ENCODE assay signal across 1 cellular context in the genomic region with DNA sequence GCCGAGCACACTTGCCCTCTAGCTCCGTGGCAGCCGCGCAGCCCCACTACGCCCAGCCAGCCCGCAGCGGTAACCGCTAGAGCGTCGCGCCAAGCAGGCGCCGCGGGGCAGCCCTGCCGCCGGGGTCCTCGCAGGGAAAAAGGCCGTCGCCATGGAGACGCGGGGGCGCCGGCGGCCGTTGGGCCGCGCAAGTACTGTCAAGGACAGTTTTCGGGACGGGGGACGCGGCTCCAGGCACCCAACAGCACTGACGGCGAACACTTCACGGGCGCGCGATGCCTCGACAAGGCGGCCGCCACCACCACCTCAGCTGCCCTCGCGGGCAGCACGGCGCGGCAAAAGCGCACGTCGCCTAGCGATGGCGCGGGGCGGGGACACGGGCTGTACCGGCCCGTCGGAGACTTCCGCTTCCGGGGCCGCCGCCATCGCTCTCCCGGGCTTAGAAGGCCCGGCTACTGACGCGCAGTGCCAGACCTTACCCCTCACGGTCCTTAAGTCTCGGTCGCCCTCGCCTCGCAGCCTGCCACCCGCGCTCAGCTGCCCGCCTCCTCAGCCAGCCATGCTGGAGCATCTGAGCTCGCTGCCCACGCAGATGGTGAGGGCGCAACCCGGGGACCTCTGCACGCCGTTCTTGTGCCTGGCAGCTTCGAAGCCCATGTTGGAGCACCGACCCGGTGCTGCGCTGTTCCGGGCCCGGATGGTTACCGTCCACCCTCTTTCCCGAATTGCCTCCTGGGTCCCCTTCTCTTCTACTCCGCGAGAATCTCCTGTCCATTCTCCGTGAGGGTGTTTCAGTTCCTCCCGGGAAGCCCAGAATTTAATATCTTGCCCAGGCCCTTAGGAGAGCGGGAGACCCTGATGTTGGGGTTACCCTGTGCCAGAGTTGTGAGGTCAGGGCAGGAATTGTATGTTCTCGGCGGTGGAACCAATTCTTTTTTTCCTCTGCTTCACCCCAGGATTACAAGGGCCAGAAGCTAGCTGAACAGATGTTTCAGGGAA.
TF ChIP-seq lines count a peak whose summit lies in the region.

Gene GLT8D1 (minus strand): TSS at position 104 of the 999 bp plus-strand sequence. CDS start 5,331 bp downstream, outside the sequence.
Gene SPCS1 (plus strand): TSS at position 419 of the 999 bp plus-strand sequence. CDS start 141 bp downstream, at position 560.

TF ChIP-seq in GM12878, 131 proteins besides CTCF, POLR2A, EP300 and RAD21 (continues in another document):
- TF ChIP-seq IRF5 (IDR thresholded peaks at IDR 0.05; ENCODE audit: borderline replicate concordance): peak; percentile 72
- peak; percentile 71; the same call in 1 of the 2 replicates for TF ChIP-seq MYB (IDR thresholded peaks at IDR 0.05; ENCODE audit: borderline replicate concordance, low read depth, low read length)
- 0 out of 2 replicates have a peak, but pooled peaks have one; percentile 16 for TF ChIP-seq TCF3 (IDR thresholded peaks at IDR 0.05; ENCODE audit: borderline replicate concordance, insufficient read depth, low read depth, low read length)
- peak; percentile 95 for TF ChIP-seq GABPA (IDR thresholded peaks at IDR 0.05; ENCODE audit: low read depth)
- no peak for TF ChIP-seq SUZ12 (IDR thresholded peaks at IDR 0.05; ENCODE audit: unreplicated experiment)
- TF ChIP-seq SIN3A (IDR thresholded peaks at IDR 0.05; ENCODE audit: low read depth, low read length): peak; percentile 98
- TF ChIP-seq YBX1 (IDR thresholded peaks at IDR 0.05): no peak
- TF ChIP-seq CHD2 (IDR thresholded peaks at IDR 0.05; ENCODE audit: borderline replicate concordance, low read depth, low read length): no peak
- TF ChIP-seq SMAD5 (IDR thresholded peaks at IDR 0.05; ENCODE audit: low read depth): peak; percentile 31; the same call in 1 of the 2 replicates
- TF ChIP-seq, protein P1, sequence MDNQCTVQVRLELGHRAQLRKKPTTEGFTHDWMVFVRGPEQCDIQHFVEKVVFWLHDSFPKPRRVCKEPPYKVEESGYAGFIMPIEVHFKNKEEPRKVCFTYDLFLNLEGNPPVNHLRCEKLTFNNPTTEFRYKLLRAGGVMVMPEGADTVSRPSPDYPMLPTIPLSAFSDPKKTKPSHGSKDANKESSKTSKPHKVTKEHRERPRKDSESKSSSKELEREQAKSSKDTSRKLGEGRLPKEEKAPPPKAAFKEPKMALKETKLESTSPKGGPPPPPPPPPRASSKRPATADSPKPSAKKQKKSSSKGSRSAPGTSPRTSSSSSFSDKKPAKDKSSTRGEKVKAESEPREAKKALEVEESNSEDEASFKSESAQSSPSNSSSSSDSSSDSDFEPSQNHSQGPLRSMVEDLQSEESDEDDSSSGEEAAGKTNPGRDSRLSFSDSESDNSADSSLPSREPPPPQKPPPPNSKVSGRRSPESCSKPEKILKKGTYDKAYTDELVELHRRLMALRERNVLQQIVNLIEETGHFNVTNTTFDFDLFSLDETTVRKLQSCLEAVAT (IDR thresholded peaks at IDR 0.05): peak; percentile 61; the same call in 1 of the 2 replicates
- no peak for TF ChIP-seq PAX8 (IDR thresholded peaks at IDR 0.05)
- no peak for TF ChIP-seq KAT2A (conservative IDR thresholded peaks at IDR 0.05; ENCODE audit: control insufficient read depth, low read depth, low read length)
- TF ChIP-seq NFXL1 (IDR thresholded peaks at IDR 0.05; ENCODE audit: borderline replicate concordance): no peak
- peak; percentile 91 for TF ChIP-seq LARP7 (IDR thresholded peaks at IDR 0.05)
- peak; percentile 80 for TF ChIP-seq RUNX3 (IDR thresholded peaks at IDR 0.05; ENCODE audit: low read length)
- TF ChIP-seq IRF3 (IDR thresholded peaks at IDR 0.05): no peak
- no peak for TF ChIP-seq RFX5 (IDR thresholded peaks at IDR 0.05; ENCODE audit: low read depth, low read length)
- TF ChIP-seq, protein P2, sequence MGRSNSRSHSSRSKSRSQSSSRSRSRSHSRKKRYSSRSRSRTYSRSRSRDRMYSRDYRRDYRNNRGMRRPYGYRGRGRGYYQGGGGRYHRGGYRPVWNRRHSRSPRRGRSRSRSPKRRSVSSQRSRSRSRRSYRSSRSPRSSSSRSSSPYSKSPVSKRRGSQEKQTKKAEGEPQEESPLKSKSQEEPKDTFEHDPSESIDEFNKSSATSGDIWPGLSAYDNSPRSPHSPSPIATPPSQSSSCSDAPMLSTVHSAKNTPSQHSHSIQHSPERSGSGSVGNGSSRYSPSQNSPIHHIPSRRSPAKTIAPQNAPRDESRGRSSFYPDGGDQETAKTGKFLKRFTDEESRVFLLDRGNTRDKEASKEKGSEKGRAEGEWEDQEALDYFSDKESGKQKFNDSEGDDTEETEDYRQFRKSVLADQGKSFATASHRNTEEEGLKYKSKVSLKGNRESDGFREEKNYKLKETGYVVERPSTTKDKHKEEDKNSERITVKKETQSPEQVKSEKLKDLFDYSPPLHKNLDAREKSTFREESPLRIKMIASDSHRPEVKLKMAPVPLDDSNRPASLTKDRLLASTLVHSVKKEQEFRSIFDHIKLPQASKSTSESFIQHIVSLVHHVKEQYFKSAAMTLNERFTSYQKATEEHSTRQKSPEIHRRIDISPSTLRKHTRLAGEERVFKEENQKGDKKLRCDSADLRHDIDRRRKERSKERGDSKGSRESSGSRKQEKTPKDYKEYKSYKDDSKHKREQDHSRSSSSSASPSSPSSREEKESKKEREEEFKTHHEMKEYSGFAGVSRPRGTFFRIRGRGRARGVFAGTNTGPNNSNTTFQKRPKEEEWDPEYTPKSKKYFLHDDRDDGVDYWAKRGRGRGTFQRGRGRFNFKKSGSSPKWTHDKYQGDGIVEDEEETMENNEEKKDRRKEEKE (IDR thresholded peaks at IDR 0.05): no peak
- TF ChIP-seq, protein P3, sequence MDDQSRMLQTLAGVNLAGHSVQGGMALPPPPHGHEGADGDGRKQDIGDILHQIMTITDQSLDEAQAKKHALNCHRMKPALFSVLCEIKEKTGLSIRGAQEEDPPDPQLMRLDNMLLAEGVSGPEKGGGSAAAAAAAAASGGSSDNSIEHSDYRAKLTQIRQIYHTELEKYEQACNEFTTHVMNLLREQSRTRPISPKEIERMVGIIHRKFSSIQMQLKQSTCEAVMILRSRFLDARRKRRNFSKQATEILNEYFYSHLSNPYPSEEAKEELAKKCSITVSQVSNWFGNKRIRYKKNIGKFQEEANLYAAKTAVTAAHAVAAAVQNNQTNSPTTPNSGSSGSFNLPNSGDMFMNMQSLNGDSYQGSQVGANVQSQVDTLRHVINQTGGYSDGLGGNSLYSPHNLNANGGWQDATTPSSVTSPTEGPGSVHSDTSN (IDR thresholded peaks at IDR 0.05; ENCODE audit: insufficient replicate concordance, low read depth, low read length): no peak
- no peak for TF ChIP-seq SKIL (IDR thresholded peaks at IDR 0.05; ENCODE audit: low read depth, poor library complexity, severe bottlenecking)
- TF ChIP-seq EED (IDR thresholded peaks at IDR 0.05; ENCODE audit: low read depth): no peak; the same call in 1 of the 2 replicates
- TF ChIP-seq, protein P4, sequence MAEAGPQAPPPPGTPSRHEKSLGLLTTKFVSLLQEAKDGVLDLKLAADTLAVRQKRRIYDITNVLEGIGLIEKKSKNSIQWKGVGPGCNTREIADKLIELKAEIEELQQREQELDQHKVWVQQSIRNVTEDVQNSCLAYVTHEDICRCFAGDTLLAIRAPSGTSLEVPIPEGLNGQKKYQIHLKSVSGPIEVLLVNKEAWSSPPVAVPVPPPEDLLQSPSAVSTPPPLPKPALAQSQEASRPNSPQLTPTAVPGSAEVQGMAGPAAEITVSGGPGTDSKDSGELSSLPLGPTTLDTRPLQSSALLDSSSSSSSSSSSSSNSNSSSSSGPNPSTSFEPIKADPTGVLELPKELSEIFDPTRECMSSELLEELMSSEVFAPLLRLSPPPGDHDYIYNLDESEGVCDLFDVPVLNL (IDR thresholded peaks at IDR 0.05; ENCODE audit: low read depth, low read length): no peak
- peak; percentile 97 for TF ChIP-seq NR2C1 (IDR thresholded peaks at IDR 0.05)
- TF ChIP-seq NRF1 (conservative IDR thresholded peaks at IDR 0.05; ENCODE audit: low read depth, low read length): no peak
- no peak for TF ChIP-seq ASH2L (IDR thresholded peaks at IDR 0.05; ENCODE audit: borderline replicate concordance, low read depth)
- peak; percentile 56 for TF ChIP-seq KLF5 (IDR thresholded peaks at IDR 0.05; ENCODE audit: partially characterized antibody)
- peak; percentile 77; the same call in 1 of the 2 replicates for TF ChIP-seq NR2F1 (conservative IDR thresholded peaks at IDR 0.05)
- no peak for TF ChIP-seq PML (IDR thresholded peaks at IDR 0.05; ENCODE audit: low read length)
- no peak; the same call in 1 of the 2 replicates for TF ChIP-seq FOXM1 (IDR thresholded peaks at IDR 0.05; ENCODE audit: low read depth, low read length)
- peak; percentile 18 for TF ChIP-seq SP1 (IDR thresholded peaks at IDR 0.05; ENCODE audit: low read depth, low read length)
- TF ChIP-seq ZNF384 (IDR thresholded peaks at IDR 0.05; ENCODE audit: borderline replicate concordance, low read depth, low read length): no peak
- TF ChIP-seq, protein P5, sequence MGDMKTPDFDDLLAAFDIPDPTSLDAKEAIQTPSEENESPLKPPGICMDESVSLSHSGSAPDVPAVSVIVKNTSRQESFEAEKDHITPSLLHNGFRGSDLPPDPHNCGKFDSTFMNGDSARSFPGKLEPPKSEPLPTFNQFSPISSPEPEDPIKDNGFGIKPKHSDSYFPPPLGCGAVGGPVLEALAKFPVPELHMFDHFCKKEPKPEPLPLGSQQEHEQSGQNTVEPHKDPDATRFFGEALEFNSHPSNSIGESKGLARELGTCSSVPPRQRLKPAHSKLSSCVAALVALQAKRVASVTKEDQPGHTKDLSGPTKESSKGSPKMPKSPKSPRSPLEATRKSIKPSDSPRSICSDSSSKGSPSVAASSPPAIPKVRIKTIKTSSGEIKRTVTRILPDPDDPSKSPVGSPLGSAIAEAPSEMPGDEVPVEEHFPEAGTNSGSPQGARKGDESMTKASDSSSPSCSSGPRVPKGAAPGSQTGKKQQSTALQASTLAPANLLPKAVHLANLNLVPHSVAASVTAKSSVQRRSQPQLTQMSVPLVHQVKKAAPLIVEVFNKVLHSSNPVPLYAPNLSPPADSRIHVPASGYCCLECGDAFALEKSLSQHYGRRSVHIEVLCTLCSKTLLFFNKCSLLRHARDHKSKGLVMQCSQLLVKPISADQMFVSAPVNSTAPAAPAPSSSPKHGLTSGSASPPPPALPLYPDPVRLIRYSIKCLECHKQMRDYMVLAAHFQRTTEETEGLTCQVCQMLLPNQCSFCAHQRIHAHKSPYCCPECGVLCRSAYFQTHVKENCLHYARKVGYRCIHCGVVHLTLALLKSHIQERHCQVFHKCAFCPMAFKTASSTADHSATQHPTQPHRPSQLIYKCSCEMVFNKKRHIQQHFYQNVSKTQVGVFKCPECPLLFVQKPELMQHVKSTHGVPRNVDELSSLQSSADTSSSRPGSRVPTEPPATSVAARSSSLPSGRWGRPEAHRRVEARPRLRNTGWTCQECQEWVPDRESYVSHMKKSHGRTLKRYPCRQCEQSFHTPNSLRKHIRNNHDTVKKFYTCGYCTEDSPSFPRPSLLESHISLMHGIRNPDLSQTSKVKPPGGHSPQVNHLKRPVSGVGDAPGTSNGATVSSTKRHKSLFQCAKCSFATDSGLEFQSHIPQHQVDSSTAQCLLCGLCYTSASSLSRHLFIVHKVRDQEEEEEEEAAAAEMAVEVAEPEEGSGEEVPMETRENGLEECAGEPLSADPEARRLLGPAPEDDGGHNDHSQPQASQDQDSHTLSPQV (IDR thresholded peaks at IDR 0.05): no peak
- TF ChIP-seq BMI1 (IDR thresholded peaks at IDR 0.05; ENCODE audit: borderline replicate concordance): peak; percentile 98
- peak; percentile 86 for TF ChIP-seq DPF2 (IDR thresholded peaks at IDR 0.05)
- 0 out of 2 replicates have a peak, but pooled peaks have one; percentile 42 for TF ChIP-seq TCF12 (IDR thresholded peaks at IDR 0.05; ENCODE audit: low read depth, low read length)
- 0 out of 2 replicates have a peak, but pooled peaks have one; percentile 49 for TF ChIP-seq NBN (IDR thresholded peaks at IDR 0.05)
- no peak for TF ChIP-seq CBX5 (IDR thresholded peaks at IDR 0.05; ENCODE audit: low read depth)
- TF ChIP-seq BCL11A (IDR thresholded peaks at IDR 0.05; ENCODE audit: low read depth, low read length): no peak
- TF ChIP-seq POLR2AphosphoS2 (IDR thresholded peaks at IDR 0.05; ENCODE audit: low read depth, low read length): peak; percentile 54
- TF ChIP-seq MEF2A (IDR thresholded peaks at IDR 0.05; ENCODE audit: insufficient read depth, low read depth, low read length): 0 out of 2 replicates have a peak, but pooled peaks have one; percentile 8
- peak; percentile 62; the same call in 1 of the 2 replicates for TF ChIP-seq BACH1 (IDR thresholded peaks at IDR 0.05; ENCODE audit: borderline replicate concordance)
- TF ChIP-seq ZNF622 (IDR thresholded peaks at IDR 0.05): no peak
- TF ChIP-seq MEF2B (IDR thresholded peaks at IDR 0.05; ENCODE audit: partially characterized antibody, poor library complexity, severe bottlenecking): peak; percentile 57
